19 cellular contexts compared by ENCODE assay signal in genomic region chr10:12499587-12499986, GRCh38.
DNase-seq lines count a peak whose midpoint lies in the region; ATAC-seq and TF ChIP-seq lines count a peak whose summit lies in the region.
"Had no signal": no experiment of that assay in that cellular context is flagged by ENCODE, and none has a peak within 500 bp of the region (broad histone marks: within the 10 kb centered on the region; RNA-seq: fewer than 3 reads in every experiment).

No MANE protein-coding gene starts in this region.

- peaks cover 13% of the 10 kb centered on the region for H3K4me1 ChIP-seq in CD4-positive, alpha-beta memory T cell (ENCODE audit: insufficient read depth, low read length)
- H3K4me1 ChIP-seq in left ventricle myocardium inferior, result peaks cover 38% of the 10 kb centered on the region
- peaks cover 12% of the 10 kb centered on the region for H3K4me1 ChIP-seq in ovary (ENCODE audit: insufficient read depth)

- peak overlapping the region in 1 of 8 donors; percentile 15 for H3K4me3 Mint-ChIP-seq in CD4-positive, alpha-beta memory T cell
- H3K4me3 Mint-ChIP-seq in activated naive CD8-positive, alpha-beta T cell treated with anti-CD3 and anti-CD28 coated beads, Interleukin-2, amount 50 U/mL, for 24 hours, result no peak overlapping the region
- H3K4me3 Mint-ChIP-seq: activated naive CD8-positive, alpha-beta T cell treated with anti-CD3 and anti-CD28 coated beads, Interleukin-2, amount 10 ng/mL, durations not matched to agents 7 days and 5 days; T-cell had no signal

- H3K9me3 ChIP-seq in CD4-positive, alpha-beta memory T cell (ENCODE audit: control insufficient read depth in 1 of 2, low read length in 2 of 2), result no peaks in the 10 kb centered on the region
- no peaks in the 10 kb centered on the region for H3K9me3 ChIP-seq in left ventricle myocardium inferior (replicated peaks)
- H3K9me3 ChIP-seq in ovary, result no peaks in the 10 kb centered on the region
- H3K9me3 ChIP-seq: heart left ventricle, transverse colon had no signal

- no peaks in the 10 kb centered on the region for H3K27me3 ChIP-seq in CD4-positive, alpha-beta memory T cell (ENCODE audit: insufficient read depth, low read length)
- H3K27me3 ChIP-seq in left ventricle myocardium inferior (ENCODE audit: low read depth), result no peaks in the 10 kb centered on the region
- H3K27me3 ChIP-seq in ovary, result no peaks in the 10 kb centered on the region
- H3K27me3 ChIP-seq: heart left ventricle, transverse colon had no signal

- H3K9me3 Mint-ChIP-seq in CD4-positive, alpha-beta memory T cell, result no peaks in the 10 kb centered on the region
- H3K9me3 Mint-ChIP-seq in activated naive CD8-positive, alpha-beta T cell treated with anti-CD3 and anti-CD28 coated beads, Interleukin-2, amount 50 U/mL, for 24 hours, result no peaks in the 10 kb centered on the region

- no peak overlapping the region for H3K27ac ChIP-seq in CD4-positive, alpha-beta memory T cell (ENCODE audit: low read depth, low read length)
- H3K27ac ChIP-seq in angular gyrus (ENCODE audit: low read depth, low read length) (peak overlapping the region; percentile 49), left ventricle myocardium inferior (replicated peaks) (peak overlapping the region; percentile 57), ovary (peak overlapping the region in 1 of 2 donors; percentile 54)
- H3K27ac ChIP-seq: epithelial cell of prostate, RWPE1, transverse colon had no signal

- H3K27me3 Mint-ChIP-seq in CD4-positive, alpha-beta memory T cell, result no peaks in the 10 kb centered on the region
- H3K27me3 Mint-ChIP-seq in activated naive CD8-positive, alpha-beta T cell treated with anti-CD3 and anti-CD28 coated beads, Interleukin-2, amount 50 U/mL, for 24 hours, result no peaks in the 10 kb centered on the region
- H3K27me3 Mint-ChIP-seq: T-cell had no signal

- H3K4me1 Mint-ChIP-seq in CD4-positive, alpha-beta memory T cell, result peaks cover 39 to 64% (median 48%) of the 10 kb centered on the region in 4 donors
- H3K4me1 Mint-ChIP-seq in activated naive CD8-positive, alpha-beta T cell treated with anti-CD3 and anti-CD28 coated beads, Interleukin-2, amount 50 U/mL, for 24 hours, result peaks cover 33% of the 10 kb centered on the region

- POLR2A ChIA-PET in CD4-positive, alpha-beta memory T cell (lab: Charles Lee; ENCODE audit: partially characterized antibody), result no interaction called here

- CTCF ChIA-PET in CD4-positive, alpha-beta memory T cell (lab: Charles Lee; ENCODE audit: partially characterized antibody), result interaction anchor here (0.7 to 1.1 kb wide), 2 partner anchors 14 to 1050 kb away, joined by 3 to 5 read pairs; no protein-coding TSS in a partner anchor

- no peak overlapping the region for H3K4me3 ChIP-seq in CD4-positive, alpha-beta memory T cell (ENCODE audit: low read length in 2 of 2)
- H3K4me3 ChIP-seq in left ventricle myocardium inferior, result no peak overlapping the region
- H3K4me3 ChIP-seq in ovary, result no peak overlapping the region
- H3K4me3 ChIP-seq: heart left ventricle, transverse colon had no signal

- no peaks in the 10 kb centered on the region for H3K36me3 ChIP-seq in CD4-positive, alpha-beta memory T cell (ENCODE audit: insufficient read depth, low read length)
- H3K36me3 ChIP-seq in left ventricle myocardium inferior (no peaks in the 10 kb centered on the region), ovary (no peaks in the 10 kb centered on the region)
- H3K36me3 ChIP-seq: heart left ventricle, transverse colon had no signal

- no peak for TF ChIP-seq EP300 in ovary (IDR thresholded peaks at IDR 0.05)

- peak overlapping the region in 6 of 7 donors; percentile 38 to 87 (median 57) for H3K27ac Mint-ChIP-seq in CD4-positive, alpha-beta memory T cell
- no peak overlapping the region for H3K27ac Mint-ChIP-seq in activated naive CD8-positive, alpha-beta T cell treated with anti-CD3 and anti-CD28 coated beads, Interleukin-2, amount 50 U/mL, for 24 hours
- H3K27ac Mint-ChIP-seq: activated naive CD8-positive, alpha-beta T cell treated with anti-CD3 and anti-CD28 coated beads, Interleukin-2, amount 10 ng/mL, durations not matched to agents 7 days and 5 days had no signal

- DNase-seq in CD4-positive, alpha-beta memory T cell, result no peak
- no peak for DNase-seq in left ventricle myocardium inferior
- DNase-seq in ovary, result peak; percentile 36 to 68 (median 52)
- DNase-seq in activated CD4-positive, alpha-beta T cell treated with anti-CD3 and anti-CD28 coated beads, Interleukin-2, amount 50 U/mL, for 4 hours, result no peak
- DNase-seq in DMS79 (lab: John Stamatoyannopoulos, UW), result no peak
- no peak for DNase-seq in activated naive CD8-positive, alpha-beta T cell treated with anti-CD3 and anti-CD28 coated beads, Interleukin-2, amount 50 U/mL, for 24 hours
- DNase-seq: activated CD4-positive, CD25-positive, alpha-beta regulatory T cell treated with anti-CD3 and anti-CD28 coated beads, Interleukin-2, amount 50 U/mL, for 72 hours; activated naive CD8-positive, alpha-beta T cell treated with anti-CD3 and anti-CD28 coated beads, Interleukin-2, amount 10 ng/mL, durations not matched to agents 7 days and 5 days; DMS 273 treated with DMSO at 0.1 percent for 48 hours; heart left ventricle; NCI-H2029 treated with DMSO at 0.1 percent for 48 hours; NCI-H82; stimulated activated CD4-positive, alpha-beta T cell treated with anti-CD3 and anti-CD28 coated beads, Interleukin-2, amount 100 ng/mL, for 24 hours; T-cell; transverse colon had no signal

- WGBS in ovary, 3 donors, result 43 to 53% (median 51%) methylated on average over 3 of the region's 3 CpGs

- TF ChIP-seq CTCF in left ventricle myocardium inferior (IDR thresholded peaks at IDR 0.05; ENCODE audit: borderline replicate concordance), result no peak
- TF ChIP-seq CTCF in ovary (IDR thresholded peaks at IDR 0.05), result no peak

- no peak for ATAC-seq in HG02798 (IDR thresholded peaks at IDR 0.05; ENCODE audit: poor library complexity, unreplicated experiment)
- no peak for ATAC-seq in activated naive CD8-positive, alpha-beta T cell treated with anti-CD3 and anti-CD28 coated beads, Interleukin-2, amount 50 U/mL, for 24 hours
- ATAC-seq: T-cell had no signal

- intact Hi-C loops in CD4-positive, alpha-beta memory T cell (cut with micrococcal nuclease), result no loop called here
- intact Hi-C loops in left ventricle myocardium inferior (cut with micrococcal nuclease), result no loop called here
- intact Hi-C loops in ovary (cut with DNase I), result no loop called here

- no peak for TF ChIP-seq POLR2A in ovary (IDR thresholded peaks at IDR 0.05)

- H3K36me3 Mint-ChIP-seq in CD4-positive, alpha-beta memory T cell, result peaks cover 0 to 9% of the 10 kb centered on the region in 2 donors
- H3K36me3 Mint-ChIP-seq in activated naive CD8-positive, alpha-beta T cell treated with anti-CD3 and anti-CD28 coated beads, Interleukin-2, amount 50 U/mL, for 24 hours (ENCODE audit: low read depth), result peaks cover 3% of the 10 kb centered on the region
- H3K36me3 Mint-ChIP-seq: activated naive CD8-positive, alpha-beta T cell treated with anti-CD3 and anti-CD28 coated beads, Interleukin-2, amount 10 ng/mL, durations not matched to agents 7 days and 5 days had no signal

Comparison
In these comparisons a context has a peak if more than half of its experiments do, and no peak if none do; other contexts are left out.
1. DNase-seq: peak in ovary (5 of 5); none in CD4-positive, alpha-beta memory T cell (0 of 5), left ventricle myocardium inferior (single experiment), activated CD4-positive, alpha-beta T cell treated with anti-CD3 and anti-CD28 coated beads, Interleukin-2, amount 50 U/mL, for 4 hours (0 of 2), DMS79 (single experiment) and activated naive CD8-positive, alpha-beta T cell treated with anti-CD3 and anti-CD28 coated beads, Interleukin-2, amount 50 U/mL, for 24 hours (single experiment).